In the genomic region with DNA sequence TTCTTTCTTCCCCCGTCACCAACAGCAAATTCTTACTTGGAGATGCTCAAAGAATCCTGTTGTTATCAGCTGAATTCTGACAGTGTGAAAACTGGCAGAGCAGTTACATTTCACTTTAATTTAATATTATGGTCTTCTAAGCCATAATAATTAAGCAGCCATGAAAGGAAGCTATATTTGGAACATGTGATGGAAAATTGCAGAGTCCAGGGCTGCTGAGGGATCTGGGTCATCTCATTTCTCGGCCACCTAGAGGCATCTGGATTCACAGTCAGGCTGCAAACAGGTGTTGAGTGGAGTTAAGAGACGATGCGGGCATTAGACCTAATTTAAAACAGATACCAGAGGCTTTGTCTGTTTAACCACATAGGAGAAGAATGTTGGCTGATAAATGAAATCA, we compare ENCODE assay signal across 25 cellular contexts. TPM values are rescaled to one million over a fixed set of nuclear protein-coding genes. Genes with fewer than 3 reads are reported as not detected.
"Had no signal": no experiment of that assay in that cellular context is flagged by ENCODE, and none has a peak within 500 bp of the region (broad histone marks: within the 10 kb centered on the region; RNA-seq: fewer than 3 reads in every experiment).

No MANE protein-coding gene starts in this region.

- H3K9me3 ChIP-seq: ascending aorta, esophagus muscularis mucosa, gastroesophageal sphincter, heart right ventricle had no signal

- H3K4me1 ChIP-seq: ascending aorta, esophagus muscularis mucosa, foreskin keratinocyte, gastroesophageal sphincter had no signal

- H3K27ac ChIP-seq: ascending aorta, coronary artery, dorsolateral prefrontal cortex, esophagus muscularis mucosa, foreskin keratinocyte, gastroesophageal sphincter, heart right ventricle, WERI-Rb-1 had no signal

- ATAC-seq: activated CD4-positive, CD25-positive, alpha-beta regulatory T cell treated with anti-CD3 and anti-CD28 coated beads, Interleukin-2, amount 50 U/mL, for 24 hours; activated CD8-positive, alpha-beta T cell treated with anti-CD3 and anti-CD28 coated beads for 36 hours; activated naive CD8-positive, alpha-beta T cell treated with anti-CD3 and anti-CD28 coated beads, Interleukin-2, amount 50 U/mL, for 24 hours; activated T-cell treated with anti-CD3 and anti-CD28 coated beads, Interleukin-2, amount 50 U/mL, for 4 hours; activated T-helper 17 cell treated with anti-CD3 and anti-CD28 coated beads, Interleukin-2, amount 50 U/mL, for 72 hours; foreskin keratinocyte; gastroesophageal sphincter; heart right ventricle; T-cell had no signal

- H3K27me3 ChIP-seq: ascending aorta, esophagus muscularis mucosa had no signal

- H3K36me3 ChIP-seq: ascending aorta, esophagus muscularis mucosa, gastroesophageal sphincter, heart right ventricle, WERI-Rb-1 had no signal

- H3K4me3 ChIP-seq: ascending aorta, coronary artery, dorsolateral prefrontal cortex, esophagus muscularis mucosa, gastroesophageal sphincter, heart right ventricle had no signal

- DNase-seq: activated B cell treated with CpG ODN at 0.5 μM for 24 hours; activated CD4-positive, alpha-beta T cell treated with anti-CD3 and anti-CD28 coated beads for 48 hours; activated CD4-positive, alpha-beta T cell treated with anti-CD3 and anti-CD28 coated beads, Interleukin-2, amount 50 U/mL, for 1 hour; activated CD4-positive, alpha-beta T cell treated with anti-CD3 and anti-CD28 coated beads, Interleukin-2, amount 50 U/mL, for 48 hours; activated CD8-positive, alpha-beta memory T cell treated with anti-CD3 and anti-CD28 coated beads for 24 hours; activated CD8-positive, alpha-beta T cell treated with anti-CD3 and anti-CD28 coated beads for 36 hours; activated effector memory CD4-positive, alpha-beta T cell treated with Interleukin-2 at 50 U/mL for 16 hours; activated naive CD4-positive, alpha-beta T cell treated with anti-CD3 and anti-CD28 coated beads for 36 hours; activated naive CD8-positive, alpha-beta T cell treated with anti-CD3 and anti-CD28 coated beads for 36 hours; activated naive CD8-positive, alpha-beta T cell treated with anti-CD3 and anti-CD28 coated beads, Interleukin-2, amount 50 U/mL, for 24 hours; activated T-cell treated with anti-CD3 and anti-CD28 coated beads, Interleukin-2, amount 50 U/mL, for 4 hours; dorsolateral prefrontal cortex; effector memory CD4-positive, alpha-beta T cell; erythroblast; foreskin keratinocyte; heart right ventricle; T-cell; T1000; WERI-Rb-1 had no signal

RNA-seq across cellular contexts. Expression of a gene that starts 38.4 kb away (rescaled TPM):
- total RNA-seq: activated B cell treated with CpG ODN at 0.5 μM for 24 hours; activated T-cell treated with anti-CD3 and anti-CD28 coated beads, Interleukin-2, amount 50 U/mL, for 4 hours; T-cell had no signal
